ENCODE assay signal across 35 cellular contexts in the genomic region with DNA sequence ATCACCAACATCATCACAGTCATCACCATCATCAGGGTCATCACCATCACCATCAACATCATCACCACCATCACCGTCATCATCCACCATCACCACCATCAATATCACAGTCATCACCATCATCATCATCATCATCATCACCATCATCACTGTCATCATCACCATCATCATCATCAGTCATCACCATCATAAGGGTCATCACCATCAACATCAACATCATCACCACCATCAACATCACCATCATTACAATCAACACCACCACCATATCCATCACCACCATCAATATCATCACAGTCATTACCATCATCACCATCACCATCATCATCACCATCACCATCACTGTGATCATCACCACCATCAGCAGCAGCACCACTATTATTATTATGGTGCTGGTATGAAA.
"Had no signal": no experiment of that assay in that cellular context is flagged by ENCODE, and none has a peak within 500 bp of the region (broad histone marks: within the 10 kb centered on the region; RNA-seq: fewer than 3 reads in every experiment).

No MANE protein-coding gene starts in this region.

- DNase-seq: activated CD4-positive, alpha-beta memory T cell treated with anti-CD3 and anti-CD28 coated beads for 36 hours; activated CD4-positive, alpha-beta T cell treated with anti-CD3 and anti-CD28 coated beads for 36 hours; activated CD4-positive, alpha-beta T cell treated with anti-CD3 and anti-CD28 coated beads, Interleukin-2, amount 10 ng/mL, durations not matched to agents 24 days and 14 days; activated CD4-positive, CD25-positive, alpha-beta regulatory T cell; activated CD4-positive, CD25-positive, alpha-beta regulatory T cell treated with anti-CD3 and anti-CD28 coated beads, Interleukin-2, amount 50 U/mL, for 72 hours; activated CD8-positive, alpha-beta memory T cell treated with anti-CD3 and anti-CD28 coated beads, Interleukin-2, amount 10 ng/mL, durations not matched to agents 7 days and 5 days; activated CD8-positive, alpha-beta memory T cell treated with anti-CD3 and anti-CD28 coated beads, Interleukin-2, amount 50 U/mL, for 4 hours; activated CD8-positive, alpha-beta T cell treated with anti-CD3 and anti-CD28 coated beads, Interleukin-2, amount 10 ng/mL, durations not matched to agents 7 days and 5 days; activated effector memory CD4-positive, alpha-beta T cell treated with anti-CD3 and anti-CD28 coated beads, Interleukin-2, amount 50 U/mL, for 16 hours; activated naive CD4-positive, alpha-beta T cell; activated naive CD4-positive, alpha-beta T cell treated with anti-CD3 and anti-CD28 coated beads, Interleukin-2, amount 10 ng/mL, durations not matched to agents 7 days and 5 days; activated naive CD8-positive, alpha-beta T cell treated with anti-CD3 and anti-CD28 coated beads, Interleukin-2, amount 10 ng/mL, durations not matched to agents 7 days and 5 days; activated T-cell treated with anti-CD3 and anti-CD28 coated beads, Interleukin-2, amount 50 U/mL, for 1 hour; activated T-cell treated with anti-CD3 and anti-CD28 coated beads, Interleukin-2, amount 50 U/mL, for 48 hours; brain microvascular endothelial cell; dorsolateral prefrontal cortex; effector memory CD4-positive, alpha-beta T cell; endodermal cell; erythroblast; foreskin keratinocyte; glutamatergic neuron; heart left ventricle; T-helper 17 cell; T1000; WERI-Rb-1 had no signal

- H3K27ac Mint-ChIP-seq: activated CD4-positive, alpha-beta memory T cell treated with anti-CD3 and anti-CD28 coated beads for 36 hours; activated CD4-positive, alpha-beta T cell treated with anti-CD3 and anti-CD28 coated beads for 36 hours; activated CD4-positive, alpha-beta T cell treated with anti-CD3 and anti-CD28 coated beads, Interleukin-2, amount 10 ng/mL, durations not matched to agents 24 days and 14 days; activated CD8-positive, alpha-beta memory T cell treated with anti-CD3 and anti-CD28 coated beads, Interleukin-2, amount 10 ng/mL, durations not matched to agents 7 days and 5 days; activated CD8-positive, alpha-beta T cell treated with anti-CD3 and anti-CD28 coated beads, Interleukin-2, amount 10 ng/mL, durations not matched to agents 7 days and 5 days; activated naive CD4-positive, alpha-beta T cell treated with anti-CD3 and anti-CD28 coated beads, Interleukin-2, amount 10 ng/mL, durations not matched to agents 7 days and 5 days; activated naive CD4-positive, alpha-beta T cell treated with anti-CD3 and anti-CD28 coated beads, Interleukin-2, amount 50 U/mL, for 72 hours; activated naive CD8-positive, alpha-beta T cell treated with anti-CD3 and anti-CD28 coated beads, Interleukin-2, amount 10 ng/mL, durations not matched to agents 7 days and 5 days; activated T-helper 1 cell treated with anti-CD3 and anti-CD28 coated beads, Interleukin-12 subunit alpha, Interleukin-12 subunit beta, Interleukin-2, Interleukin-4 antibody, amounts not matched to agents 30 ng/mL and 10 ng/mL and 1 ng/mL, durations not matched to agents 14 hours and 24 hours and 36 hours; activated T-helper 2 cell treated with anti-CD3 and anti-CD28 coated beads, Interferon-gamma antibody, Interleukin-2, Interleukin-4, amounts not matched to agents 10 μg/mL and 5 μg/mL and 100 μg/mL, durations not matched to agents 14 hours and 24 hours and 36 hours; dendritic cell treated with granulocyte-macrophage colony-stimulating factor and Interleukin-4, amounts not matched to agents 40 ng/mL and 50 ng/mL, for 4 days; endodermal cell; T-helper 17 cell; T-helper 2 cell treated with Interferon-gamma antibody and Interleukin-4, amounts not matched to agents 5 μg/mL and 100 μg/mL, for 36 hours had no signal

- H3K36me3 Mint-ChIP-seq: activated CD4-positive, alpha-beta memory T cell treated with anti-CD3 and anti-CD28 coated beads for 36 hours; activated CD8-positive, alpha-beta memory T cell treated with anti-CD3 and anti-CD28 coated beads, Interleukin-2, amount 10 ng/mL, durations not matched to agents 7 days and 5 days; activated naive CD4-positive, alpha-beta T cell treated with anti-CD3 and anti-CD28 coated beads, Interleukin-2, amount 10 ng/mL, durations not matched to agents 7 days and 5 days; activated naive CD4-positive, alpha-beta T cell treated with anti-CD3 and anti-CD28 coated beads, Interleukin-2, amount 50 U/mL, for 72 hours; activated naive CD8-positive, alpha-beta T cell treated with anti-CD3 and anti-CD28 coated beads, Interleukin-2, amount 10 ng/mL, durations not matched to agents 7 days and 5 days had no signal

- H3K27ac ChIP-seq: ascending aorta, brain microvascular endothelial cell, coronary artery, dorsolateral prefrontal cortex, esophagus muscularis mucosa, gastrocnemius medialis, WERI-Rb-1 had no signal

- H3K4me3 Mint-ChIP-seq: activated CD4-positive, alpha-beta memory T cell treated with anti-CD3 and anti-CD28 coated beads for 36 hours; activated CD4-positive, alpha-beta T cell treated with anti-CD3 and anti-CD28 coated beads for 36 hours; activated CD4-positive, alpha-beta T cell treated with anti-CD3 and anti-CD28 coated beads, Interleukin-2, amount 10 ng/mL, durations not matched to agents 24 days and 14 days; activated CD8-positive, alpha-beta memory T cell treated with anti-CD3 and anti-CD28 coated beads, Interleukin-2, amount 10 ng/mL, durations not matched to agents 7 days and 5 days; activated CD8-positive, alpha-beta T cell treated with anti-CD3 and anti-CD28 coated beads, Interleukin-2, amount 10 ng/mL, durations not matched to agents 7 days and 5 days; activated naive CD4-positive, alpha-beta T cell treated with anti-CD3 and anti-CD28 coated beads, Interleukin-2, amount 10 ng/mL, durations not matched to agents 7 days and 5 days; activated naive CD8-positive, alpha-beta T cell treated with anti-CD3 and anti-CD28 coated beads, Interleukin-2, amount 10 ng/mL, durations not matched to agents 7 days and 5 days; activated T-helper 1 cell treated with anti-CD3 and anti-CD28 coated beads, Interleukin-12 subunit alpha, Interleukin-12 subunit beta, Interleukin-2, Interleukin-4 antibody, amounts not matched to agents 30 ng/mL and 10 ng/mL and 1 ng/mL, durations not matched to agents 14 hours and 24 hours and 36 hours; central memory CD8-positive, alpha-beta T cell; dendritic cell treated with granulocyte-macrophage colony-stimulating factor and Interleukin-4, amounts not matched to agents 40 ng/mL and 50 ng/mL, for 4 days; endodermal cell; T-helper 17 cell; T-helper 2 cell treated with Interferon-gamma antibody and Interleukin-4, amounts not matched to agents 5 μg/mL and 100 μg/mL, for 36 hours had no signal

- H3K4me3 ChIP-seq: ascending aorta, coronary artery, dorsolateral prefrontal cortex, esophagus muscularis mucosa, gastrocnemius medialis, heart left ventricle had no signal

- H3K9me3 Mint-ChIP-seq: activated CD4-positive, alpha-beta memory T cell treated with anti-CD3 and anti-CD28 coated beads for 36 hours; activated CD4-positive, alpha-beta T cell treated with anti-CD3 and anti-CD28 coated beads, Interleukin-2, amount 10 ng/mL, durations not matched to agents 24 days and 14 days; activated naive CD4-positive, alpha-beta T cell treated with anti-CD3 and anti-CD28 coated beads, Interleukin-2, amount 10 ng/mL, durations not matched to agents 7 days and 5 days; activated naive CD8-positive, alpha-beta T cell treated with anti-CD3 and anti-CD28 coated beads, Interleukin-2, amount 10 ng/mL, durations not matched to agents 7 days and 5 days; activated T-helper 1 cell treated with anti-CD3 and anti-CD28 coated beads, Interleukin-12 subunit alpha, Interleukin-12 subunit beta, Interleukin-2, Interleukin-4 antibody, amounts not matched to agents 30 ng/mL and 10 ng/mL and 1 ng/mL, durations not matched to agents 14 hours and 24 hours and 36 hours; activated T-helper 2 cell treated with anti-CD3 and anti-CD28 coated beads, Interferon-gamma antibody, Interleukin-2, Interleukin-4, amounts not matched to agents 10 μg/mL and 5 μg/mL and 100 μg/mL, durations not matched to agents 14 hours and 24 hours and 36 hours; central memory CD8-positive, alpha-beta T cell; dendritic cell treated with granulocyte-macrophage colony-stimulating factor and Interleukin-4, amounts not matched to agents 40 ng/mL and 50 ng/mL, for 4 days; endodermal cell; T-helper 2 cell treated with Interferon-gamma antibody and Interleukin-4, amounts not matched to agents 5 μg/mL and 100 μg/mL, for 36 hours had no signal

- H3K9me3 ChIP-seq: ascending aorta, esophagus muscularis mucosa, gastrocnemius medialis, heart left ventricle had no signal

- H3K27me3 Mint-ChIP-seq: activated CD4-positive, alpha-beta memory T cell treated with anti-CD3 and anti-CD28 coated beads for 36 hours; activated CD4-positive, alpha-beta T cell treated with anti-CD3 and anti-CD28 coated beads for 36 hours; activated CD4-positive, alpha-beta T cell treated with anti-CD3 and anti-CD28 coated beads, Interleukin-2, amount 10 ng/mL, durations not matched to agents 24 days and 14 days; activated CD8-positive, alpha-beta memory T cell treated with anti-CD3 and anti-CD28 coated beads, Interleukin-2, amount 10 ng/mL, durations not matched to agents 7 days and 5 days; activated naive CD4-positive, alpha-beta T cell treated with anti-CD3 and anti-CD28 coated beads, Interleukin-2, amount 10 ng/mL, durations not matched to agents 7 days and 5 days; activated naive CD8-positive, alpha-beta T cell treated with anti-CD3 and anti-CD28 coated beads, Interleukin-2, amount 10 ng/mL, durations not matched to agents 7 days and 5 days; central memory CD8-positive, alpha-beta T cell; dendritic cell treated with granulocyte-macrophage colony-stimulating factor and Interleukin-4, amounts not matched to agents 40 ng/mL and 50 ng/mL, for 4 days; T-helper 17 cell had no signal

- H3K36me3 ChIP-seq: WERI-Rb-1 had no signal

- H3K27me3 ChIP-seq: ascending aorta, brain microvascular endothelial cell, esophagus muscularis mucosa, foreskin keratinocyte, gastrocnemius medialis, heart left ventricle had no signal

- ATAC-seq: activated CD8-positive, alpha-beta memory T cell treated with anti-CD3 and anti-CD28 coated beads, Interleukin-2, amount 10 ng/mL, durations not matched to agents 7 days and 5 days; activated CD8-positive, alpha-beta T cell treated with anti-CD3 and anti-CD28 coated beads, Interleukin-2, amount 10 ng/mL, durations not matched to agents 7 days and 5 days; activated naive CD4-positive, alpha-beta T cell treated with anti-CD3 and anti-CD28 coated beads, Interleukin-2, amount 50 U/mL, for 72 hours; foreskin keratinocyte; gastrocnemius medialis; heart left ventricle; T-helper 17 cell had no signal

- H3K4me1 Mint-ChIP-seq: activated CD4-positive, alpha-beta T cell treated with anti-CD3 and anti-CD28 coated beads for 36 hours; activated naive CD4-positive, alpha-beta T cell treated with anti-CD3 and anti-CD28 coated beads, Interleukin-2, amount 10 ng/mL, durations not matched to agents 7 days and 5 days; activated naive CD8-positive, alpha-beta T cell treated with anti-CD3 and anti-CD28 coated beads, Interleukin-2, amount 10 ng/mL, durations not matched to agents 7 days and 5 days; central memory CD8-positive, alpha-beta T cell; endodermal cell; T-helper 17 cell had no signal

- H3K4me1 ChIP-seq: ascending aorta, gastrocnemius medialis had no signal
